Comparison of ENCODE assay signal across 1 cellular context in the genomic region with DNA sequence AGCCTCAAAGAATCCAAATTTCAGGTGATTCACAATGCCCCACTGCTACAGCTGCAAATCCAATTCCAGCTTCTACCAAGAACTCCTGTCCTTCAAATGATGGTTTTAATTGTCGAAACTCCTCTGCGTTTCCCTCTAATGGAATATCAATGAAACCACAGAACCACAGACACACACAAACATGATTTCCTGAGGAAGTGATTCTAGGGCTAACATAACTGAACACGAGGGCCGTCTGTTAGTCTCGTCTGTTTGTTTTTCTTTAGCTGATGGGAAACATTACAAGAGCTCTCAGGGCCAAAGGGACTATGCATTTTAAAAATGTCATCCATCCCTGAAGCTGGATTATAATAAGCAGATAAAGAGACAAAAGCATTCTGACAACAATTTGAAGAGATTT.
TF ChIP-seq lines count a peak whose summit lies in the region.

No MANE protein-coding gene starts in this region.

TF ChIP-seq in HepG2, 621 proteins besides CTCF, POLR2A, EP300 and RAD21 (continued from another document):
- TF ChIP-seq ZNF687 (CRISPR knock-in tag; IDR thresholded peaks at IDR 0.05) (no peak), ISX (CRISPR knock-in tag; conservative IDR thresholded peaks at IDR 0.05) (no peak), MYPOP (CRISPR knock-in tag; IDR thresholded peaks at IDR 0.05) (no peak), MNT (IDR thresholded peaks at IDR 0.05) (no peak), ZNF644 (CRISPR knock-in tag; IDR thresholded peaks at IDR 0.05; ENCODE audit: low read depth) (no peak), ZNF12 (CRISPR knock-in tag; IDR thresholded peaks at IDR 0.05) (no peak), TFAP4 (IDR thresholded peaks at IDR 0.05; ENCODE audit: borderline replicate concordance, low read depth) (no peak), RAD51 (IDR thresholded peaks at IDR 0.05; ENCODE audit: borderline replicate concordance) (no peak), ZNF800 (CRISPR knock-in tag; IDR thresholded peaks at IDR 0.05) (no peak), KDM5B (CRISPR knock-in tag; IDR thresholded peaks at IDR 0.05; ENCODE audit: borderline replicate concordance) (no peak)
- TF ChIP-seq, protein P1, sequence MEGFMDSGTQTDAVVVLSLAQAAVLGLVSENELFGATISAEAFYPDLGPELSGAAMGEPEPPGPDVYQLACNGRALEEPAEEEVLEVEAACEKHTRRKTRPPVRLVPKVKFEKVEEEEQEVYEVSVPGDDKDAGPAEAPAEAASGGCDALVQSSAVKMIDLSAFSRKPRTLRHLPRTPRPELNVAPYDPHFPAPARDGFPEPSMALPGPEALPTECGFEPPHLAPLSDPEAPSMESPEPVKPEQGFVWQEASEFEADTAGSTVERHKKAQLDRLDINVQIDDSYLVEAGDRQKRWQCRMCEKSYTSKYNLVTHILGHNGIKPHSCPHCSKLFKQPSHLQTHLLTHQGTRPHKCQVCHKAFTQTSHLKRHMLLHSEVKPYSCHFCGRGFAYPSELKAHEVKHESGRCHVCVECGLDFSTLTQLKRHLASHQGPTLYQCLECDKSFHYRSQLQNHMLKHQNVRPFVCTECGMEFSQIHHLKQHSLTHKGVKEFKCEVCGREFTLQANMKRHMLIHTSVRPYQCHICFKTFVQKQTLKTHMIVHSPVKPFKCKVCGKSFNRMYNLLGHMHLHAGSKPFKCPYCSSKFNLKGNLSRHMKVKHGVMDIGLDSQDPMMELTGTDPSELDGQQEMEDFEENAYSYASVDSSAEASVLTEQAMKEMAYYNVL (CRISPR knock-in tag; IDR thresholded peaks at IDR 0.05; ENCODE audit: borderline replicate concordance): no peak
